In the genomic region with DNA sequence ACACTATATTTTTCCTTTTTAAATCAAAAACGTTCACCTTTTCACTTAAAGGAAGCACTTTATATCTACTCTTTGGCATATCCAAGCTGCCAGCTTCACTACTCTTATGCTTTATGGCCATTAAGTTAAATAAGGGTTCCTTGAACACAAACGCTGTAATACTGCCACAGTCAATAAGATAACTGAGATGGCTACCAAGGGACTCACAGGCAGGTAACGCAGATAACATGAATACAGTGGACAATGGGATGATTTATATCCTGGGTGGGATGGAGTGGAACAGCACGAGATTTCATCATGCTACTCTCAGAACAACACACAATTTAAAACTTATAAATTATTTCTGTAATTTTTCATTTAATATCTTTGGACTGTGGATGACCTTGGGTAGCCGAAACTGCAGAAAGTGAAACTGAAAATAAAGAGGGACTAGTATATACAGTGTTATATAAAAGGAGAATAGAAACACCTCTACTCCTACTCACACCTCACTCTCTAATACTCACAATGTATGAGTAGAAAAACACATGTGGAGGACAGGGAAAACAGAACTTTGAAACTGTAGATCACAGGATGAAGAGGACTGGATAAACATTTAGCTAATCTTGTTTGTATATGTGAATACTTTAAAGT, we compare ENCODE assay signal across 8 cellular contexts.
DNase-seq lines count a peak whose midpoint lies in the region; ATAC-seq, FAIRE-seq and TF ChIP-seq lines count a peak whose summit lies in the region.

No MANE protein-coding gene starts in this region.

- ATAC-seq in HG03442 (IDR thresholded peaks at IDR 0.05; ENCODE audit: unreplicated experiment), result peak; percentile 82
- peak; percentile 73 to 93 (median 88) for ATAC-seq in pancreas
- no peak for ATAC-seq in aorta (ENCODE audit: low FRiP score)

- no peak overlapping the region for H3K27ac Mint-ChIP-seq in activated naive CD4-positive, alpha-beta T cell treated with anti-CD3 and anti-CD28 coated beads, Interleukin-2, amount 50 U/mL, for 24 hours

- H3K9me3 ChIP-seq in pancreas (no peaks in the 10 kb centered on the region), aorta (ENCODE audit: control insufficient read depth, low read length) (no peaks in the 10 kb centered on the region), A673 (ENCODE audit: low read depth, low read length, poor library complexity, severe bottlenecking) (no peaks in the 10 kb centered on the region)

- no peaks in the 10 kb centered on the region for H3K9me3 Mint-ChIP-seq in activated naive CD4-positive, alpha-beta T cell treated with anti-CD3 and anti-CD28 coated beads, Interleukin-2, amount 50 U/mL, for 24 hours

- WGBS in pancreas, 2 donors, result 6 to 11% methylated on average over 5 of the region's 5 CpGs
- WGBS in aorta, 2 donors, result 66 to 69% methylated on average over 5 of the region's 5 CpGs

- DNase-seq in activated naive CD4-positive, alpha-beta T cell treated with anti-CD3 and anti-CD28 coated beads, Interleukin-2, amount 50 U/mL, for 16 hours, result no peak
- peak; percentile 10 for DNase-seq in amniotic epithelial cell (ENCODE audit: low read depth)
- no peak for DNase-seq in pancreas
- DNase-seq in aorta, result no peak
- DNase-seq in inferior parietal cortex (ENCODE audit: extremely low spot score), result no peak
- DNase-seq in A673 (ENCODE audit: low spot score), result no peak

- H3K4me3 Mint-ChIP-seq in activated naive CD4-positive, alpha-beta T cell treated with anti-CD3 and anti-CD28 coated beads, Interleukin-2, amount 50 U/mL, for 24 hours, result peak overlapping the region; percentile 42

- H3K27me3 Mint-ChIP-seq in activated naive CD4-positive, alpha-beta T cell treated with anti-CD3 and anti-CD28 coated beads, Interleukin-2, amount 50 U/mL, for 24 hours, result no peaks in the 10 kb centered on the region

- no peak for FAIRE-seq in pancreas (lab: Jason Lieb, UNC)

- intact Hi-C loops in pancreas (cut with DNase I) (no loop called here), aorta (cut with DNase I) (no loop called here), A673 (cut with micrococcal nuclease; ENCODE audit: unreplicated experiment) (loop anchor here (10.0 kb wide), 1 partner anchor 317 kb away; no protein-coding TSS in a partner anchor)

- POLR2A ChIA-PET in A673 (lab: Charles Lee; ENCODE audit: low non-redundant PET), result no interaction called here

- no peaks in the 10 kb centered on the region for H3K36me3 ChIP-seq in pancreas
- H3K36me3 ChIP-seq in aorta (ENCODE audit: control insufficient read depth in 1 of 2, insufficient read depth in 2 of 2, low read length in 1 of 2), result no peaks in the 10 kb centered on the region
- no peaks in the 10 kb centered on the region for H3K36me3 ChIP-seq in A673 (ENCODE audit: insufficient read depth, low read length, poor library complexity, severe bottlenecking)

- BruUV-seq in A673 (replicated peaks; lab: Mats Ljungman, UMichigan), result no TSS peak

- peaks cover 0 to 7% (median 7%) of the 10 kb centered on the region in 3 donors for H3K4me1 ChIP-seq in pancreas
- no peaks in the 10 kb centered on the region for H3K4me1 ChIP-seq in aorta (ENCODE audit: control insufficient read depth in 1 of 2, insufficient read depth in 2 of 2, low read length in 2 of 2)
- no peaks in the 10 kb centered on the region for H3K4me1 ChIP-seq in A673 (ENCODE audit: insufficient read depth, low read length, poor library complexity, severe bottlenecking)

- CTCF ChIA-PET in A673 (lab: Charles Lee), result no interaction called here

- TF ChIP-seq CTCF in pancreas (IDR thresholded peaks at IDR 0.05), result no peak
- TF ChIP-seq CTCF in A673 (conservative IDR thresholded peaks at IDR 0.05; ENCODE audit: low read depth, low read length), result no peak

- H3K27ac ChIP-seq in pancreas, result peak overlapping the region in 2 of 4 donors; percentile 51 to 72
- H3K27ac ChIP-seq in aorta (ENCODE audit: low read depth in 1 of 2, low read length in 2 of 2), result no peak overlapping the region
- H3K27ac ChIP-seq in A673 (ENCODE audit: low read depth, low read length, poor library complexity, severe bottlenecking), result no peak overlapping the region

- H3K27me3 ChIP-seq in pancreas (no peaks in the 10 kb centered on the region), aorta (ENCODE audit: control insufficient read depth in 1 of 2, insufficient read depth in 2 of 2, low read length in 1 of 2) (no peaks in the 10 kb centered on the region), A673 (replicated peaks; ENCODE audit: insufficient read depth, low read depth, low read length, poor library complexity) (no peaks in the 10 kb centered on the region)

- H3K4me3 ChIP-seq in pancreas, result peak overlapping the region in 3 of 4 donors; percentile 3 to 26 (median 19)
- H3K4me3 ChIP-seq in aorta (ENCODE audit: low read length in 2 of 2), result peak overlapping the region in 1 of 2 donors; percentile 26
- H3K4me3 ChIP-seq in A673 (ENCODE audit: low read depth, low read length, poor library complexity, severe bottlenecking), result no peak overlapping the region

- no peaks in the 10 kb centered on the region for H3K36me3 Mint-ChIP-seq in activated naive CD4-positive, alpha-beta T cell treated with anti-CD3 and anti-CD28 coated beads, Interleukin-2, amount 50 U/mL, for 24 hours

- H3K4me1 Mint-ChIP-seq in activated naive CD4-positive, alpha-beta T cell treated with anti-CD3 and anti-CD28 coated beads, Interleukin-2, amount 50 U/mL, for 24 hours, result peaks cover 7% of the 10 kb centered on the region
